In genomic region chr12:3034067-3034750, GRCh38 we compare ENCODE assay signal across 8 cellular contexts. TPM values are rescaled to one million over a fixed set of nuclear protein-coding genes. Genes with fewer than 3 reads are reported as not detected.
A peak's percentile ranks its signal among the peaks of the same experiment; 100 is the strongest.
DNase-seq lines count a peak whose midpoint lies in the region; ATAC-seq and TF ChIP-seq lines count a peak whose summit lies in the region.

No MANE protein-coding gene starts in this region.

- no TSS peak for BruUV-seq in HCT116 (replicated peaks; lab: Mats Ljungman, UMichigan)

- no peaks in the 10 kb centered on the region for H4K20me1 ChIP-seq in HCT116 (ENCODE audit: insufficient read depth)

- H3K27me3 ChIP-seq in HCT116 (ENCODE audit: insufficient read depth, low read length): no peaks in the 10 kb centered on the region

- H3K4me2 ChIP-seq in HCT116 (ENCODE audit: low read length): no peak overlapping the region

- DNase-seq in DMS79 treated with DMSO at 0.1 percent for 48 hours (lab: John Stamatoyannopoulos, UW) (peak; percentile 36), HCT116 (ENCODE audit: low read depth, low spot score) (peak; percentile 31), NCI-H748 treated with DMSO at 0.1 percent for 48 hours (lab: John Stamatoyannopoulos, UW) (peak; percentile 15), glutamatergic neuron (peak; percentile 85), pons (ENCODE audit: low spot score) (peak; percentile 66)
- peak; percentile 22 for DNase-seq in activated T-helper 2 cell treated with anti-CD3 and anti-CD28 coated beads, Interferon-gamma antibody, Interleukin-2, Interleukin-4, amounts not matched to agents 10 μg/mL and 5 μg/mL and 100 μg/mL, durations not matched to agents 14 hours and 24 hours and 36 hours (ENCODE audit: low spot score)

- ATAC-seq in HCT116 (peak; percentile 97), GM21528 (IDR thresholded peaks at IDR 0.05; ENCODE audit: low FRiP score, unreplicated experiment) (no peak), GM21529 (IDR thresholded peaks at IDR 0.05; ENCODE audit: unreplicated experiment) (no peak)

- no peaks in the 10 kb centered on the region for H3K4me1 Mint-ChIP-seq in activated T-helper 2 cell treated with anti-CD3 and anti-CD28 coated beads, Interferon-gamma antibody, Interleukin-2, Interleukin-4, amounts not matched to agents 10 μg/mL and 5 μg/mL and 100 μg/mL, durations not matched to agents 14 hours and 24 hours and 36 hours (ENCODE audit: low read depth)
- H3K4me1 Mint-ChIP-seq in glutamatergic neuron (ENCODE audit: low read depth, unreplicated experiment): peaks cover 31% of the 10 kb centered on the region

- H3K9me2 ChIP-seq in HCT116 (ENCODE audit: insufficient read depth): no peaks in the 10 kb centered on the region

- H3K27me3 Mint-ChIP-seq in activated T-helper 2 cell treated with anti-CD3 and anti-CD28 coated beads, Interferon-gamma antibody, Interleukin-2, Interleukin-4, amounts not matched to agents 10 μg/mL and 5 μg/mL and 100 μg/mL, durations not matched to agents 14 hours and 24 hours and 36 hours (ENCODE audit: low read depth): no peaks in the 10 kb centered on the region
- H3K27me3 Mint-ChIP-seq in glutamatergic neuron (ENCODE audit: unreplicated experiment): peaks cover 15% of the 10 kb centered on the region

- RAD21 ChIA-PET in HCT116 (lab: Charles Lee; ENCODE audit: low non-redundant PET in 1 of 2, low total read pairs in 2 of 2, uncharacterized antibody in 2 of 2, unreplicated experiment in 2 of 2): interaction anchor here (0.5 to 0.8 kb wide), 3 partner anchors 39 to 149 kb away, joined by 3 to 4 read pairs (median 3); no protein-coding TSS in a partner anchor

- no peak overlapping the region for H3K9ac ChIP-seq in HCT116 (ENCODE audit: low read length)

- CTCF ChIA-PET in HCT116 (lab: Charles Lee): interaction anchor here (0.9 to 1.8 kb wide), 6 partner anchors 39 to 294 kb away, joined by 3 to 6 read pairs (median 4); no protein-coding TSS in a partner anchor

- no peaks in the 10 kb centered on the region for H3K9me3 Mint-ChIP-seq in activated T-helper 2 cell treated with anti-CD3 and anti-CD28 coated beads, Interferon-gamma antibody, Interleukin-2, Interleukin-4, amounts not matched to agents 10 μg/mL and 5 μg/mL and 100 μg/mL, durations not matched to agents 14 hours and 24 hours and 36 hours
- H3K9me3 Mint-ChIP-seq in glutamatergic neuron (ENCODE audit: unreplicated experiment): peaks cover 9% of the 10 kb centered on the region

- TF ChIP-seq POLR2A in HCT116 (IDR thresholded peaks at IDR 0.05; ENCODE audit: borderline replicate concordance, extremely low read depth, insufficient read depth, insufficient read length): no peak

- H3K36me3 Mint-ChIP-seq in activated T-helper 2 cell treated with anti-CD3 and anti-CD28 coated beads, Interferon-gamma antibody, Interleukin-2, Interleukin-4, amounts not matched to agents 10 μg/mL and 5 μg/mL and 100 μg/mL, durations not matched to agents 14 hours and 24 hours and 36 hours (ENCODE audit: low read depth): no peaks in the 10 kb centered on the region
- H3K36me3 Mint-ChIP-seq in glutamatergic neuron (ENCODE audit: unreplicated experiment): no peaks in the 10 kb centered on the region

- POLR2A ChIA-PET in HCT116 (lab: Charles Lee): no interaction called here

- H3K9me3 ChIP-seq in HCT116 (ENCODE audit: control insufficient read depth in 1 of 2, insufficient read depth in 1 of 2, low read depth in 1 of 2, low read length in 2 of 2): no peaks in the 10 kb centered on the region

- peaks cover 0 to 4% of the 10 kb centered on the region in 2 experiments; a peak in 1 of 4 replicates for H3K4me1 ChIP-seq in HCT116 (ENCODE audit: control insufficient read depth in 1 of 2, insufficient read depth in 2 of 2, low read length in 2 of 2)

- H3K27ac ChIP-seq in HCT116 (ENCODE audit: low read depth, low read length): no peak overlapping the region; the same call in 1 of the 2 replicates

- no peaks in the 10 kb centered on the region for H3K79me2 ChIP-seq in HCT116 (ENCODE audit: insufficient read depth, low read length)

- no peak overlapping the region for H2AFZ ChIP-seq in HCT116 (ENCODE audit: low read depth, low read length, poor library complexity, severe bottlenecking)

- H3K4me3 ChIP-seq in HCT116 (replicated peaks in 1 of 2; ENCODE audit: low read depth in 1 of 2, low read length in 2 of 2): no peak overlapping the region

- intact Hi-C loops in HCT116 (cut with micrococcal nuclease): loop anchor here (2.0 kb wide), 1 partner anchor 181 kb away; no protein-coding TSS in a partner anchor
- intact Hi-C loops in activated T-helper 2 cell treated with anti-CD3 and anti-CD28 coated beads, Interferon-gamma antibody, Interleukin-2, Interleukin-4, amounts not matched to agents 10 μg/mL and 5 μg/mL and 100 μg/mL, durations not matched to agents 14 hours and 24 hours and 36 hours (cut with micrococcal nuclease): no loop called here

- TF ChIP-seq CTCF in HCT116 (IDR thresholded peaks at IDR 0.05 in 2 of 3, conservative IDR thresholded peaks at IDR 0.05 in 1 of 3; ENCODE audit: borderline replicate concordance in 1 of 3, insufficient read depth in 1 of 3, low read depth in 2 of 3, low read length in 2 of 3): peak; percentile 36 to 78 (median 75); a peak in 5 of 6 replicates
- peak; percentile 80 for TF ChIP-seq CTCF in glutamatergic neuron (IDR thresholded peaks at IDR 0.05; ENCODE audit: partially characterized antibody, unreplicated experiment)

- no peak overlapping the region for H3K4me3 Mint-ChIP-seq in activated T-helper 2 cell treated with anti-CD3 and anti-CD28 coated beads, Interferon-gamma antibody, Interleukin-2, Interleukin-4, amounts not matched to agents 10 μg/mL and 5 μg/mL and 100 μg/mL, durations not matched to agents 14 hours and 24 hours and 36 hours (ENCODE audit: low read depth)
- peak overlapping the region; percentile 52 for H3K4me3 Mint-ChIP-seq in glutamatergic neuron (ENCODE audit: unreplicated experiment)

- H3K27ac Mint-ChIP-seq in activated T-helper 2 cell treated with anti-CD3 and anti-CD28 coated beads, Interferon-gamma antibody, Interleukin-2, Interleukin-4, amounts not matched to agents 10 μg/mL and 5 μg/mL and 100 μg/mL, durations not matched to agents 14 hours and 24 hours and 36 hours: no peak overlapping the region
- H3K27ac Mint-ChIP-seq in glutamatergic neuron (ENCODE audit: unreplicated experiment): no peak overlapping the region

- H3K36me3 ChIP-seq in HCT116 (ENCODE audit: control insufficient read depth in 1 of 2, insufficient read depth in 2 of 2, low read length in 2 of 2): peaks cover 3 to 13% of the 10 kb centered on the region in 2 experiments; a peak in 2 of 4 replicates

- TF ChIP-seq RAD21 in HCT116 (IDR thresholded peaks at IDR 0.05; ENCODE audit: low read depth): peak; percentile 66

TF ChIP-seq in HCT116, 20 proteins besides CTCF, POLR2A, EP300 and RAD21:
- TF ChIP-seq, protein P1, sequence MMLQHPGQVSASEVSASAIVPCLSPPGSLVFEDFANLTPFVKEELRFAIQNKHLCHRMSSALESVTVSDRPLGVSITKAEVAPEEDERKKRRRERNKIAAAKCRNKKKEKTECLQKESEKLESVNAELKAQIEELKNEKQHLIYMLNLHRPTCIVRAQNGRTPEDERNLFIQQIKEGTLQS (IDR thresholded peaks at IDR 0.05): no peak
- TF ChIP-seq CEBPB (IDR thresholded peaks at IDR 0.05; ENCODE audit: low read depth) (no peak), ZNF274 (IDR thresholded peaks at IDR 0.05; ENCODE audit: low read depth, low read length) (no peak), SIN3A (IDR thresholded peaks at IDR 0.05; ENCODE audit: low read depth) (no peak), EGR1 (IDR thresholded peaks at IDR 0.05; ENCODE audit: low read depth) (no peak), FOSL1 (IDR thresholded peaks at IDR 0.05; ENCODE audit: low read depth) (no peak)
- TF ChIP-seq, protein P2, sequence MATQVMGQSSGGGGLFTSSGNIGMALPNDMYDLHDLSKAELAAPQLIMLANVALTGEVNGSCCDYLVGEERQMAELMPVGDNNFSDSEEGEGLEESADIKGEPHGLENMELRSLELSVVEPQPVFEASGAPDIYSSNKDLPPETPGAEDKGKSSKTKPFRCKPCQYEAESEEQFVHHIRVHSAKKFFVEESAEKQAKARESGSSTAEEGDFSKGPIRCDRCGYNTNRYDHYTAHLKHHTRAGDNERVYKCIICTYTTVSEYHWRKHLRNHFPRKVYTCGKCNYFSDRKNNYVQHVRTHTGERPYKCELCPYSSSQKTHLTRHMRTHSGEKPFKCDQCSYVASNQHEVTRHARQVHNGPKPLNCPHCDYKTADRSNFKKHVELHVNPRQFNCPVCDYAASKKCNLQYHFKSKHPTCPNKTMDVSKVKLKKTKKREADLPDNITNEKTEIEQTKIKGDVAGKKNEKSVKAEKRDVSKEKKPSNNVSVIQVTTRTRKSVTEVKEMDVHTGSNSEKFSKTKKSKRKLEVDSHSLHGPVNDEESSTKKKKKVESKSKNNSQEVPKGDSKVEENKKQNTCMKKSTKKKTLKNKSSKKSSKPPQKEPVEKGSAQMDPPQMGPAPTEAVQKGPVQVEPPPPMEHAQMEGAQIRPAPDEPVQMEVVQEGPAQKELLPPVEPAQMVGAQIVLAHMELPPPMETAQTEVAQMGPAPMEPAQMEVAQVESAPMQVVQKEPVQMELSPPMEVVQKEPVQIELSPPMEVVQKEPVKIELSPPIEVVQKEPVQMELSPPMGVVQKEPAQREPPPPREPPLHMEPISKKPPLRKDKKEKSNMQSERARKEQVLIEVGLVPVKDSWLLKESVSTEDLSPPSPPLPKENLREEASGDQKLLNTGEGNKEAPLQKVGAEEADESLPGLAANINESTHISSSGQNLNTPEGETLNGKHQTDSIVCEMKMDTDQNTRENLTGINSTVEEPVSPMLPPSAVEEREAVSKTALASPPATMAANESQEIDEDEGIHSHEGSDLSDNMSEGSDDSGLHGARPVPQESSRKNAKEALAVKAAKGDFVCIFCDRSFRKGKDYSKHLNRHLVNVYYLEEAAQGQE (IDR thresholded peaks at IDR 0.05; ENCODE audit: low read depth): no peak
- TF ChIP-seq, protein P3, sequence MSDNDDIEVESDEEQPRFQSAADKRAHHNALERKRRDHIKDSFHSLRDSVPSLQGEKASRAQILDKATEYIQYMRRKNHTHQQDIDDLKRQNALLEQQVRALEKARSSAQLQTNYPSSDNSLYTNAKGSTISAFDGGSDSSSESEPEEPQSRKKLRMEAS (IDR thresholded peaks at IDR 0.05): no peak

RNA-seq across cellular contexts. Expression of gene TSPAN9, which starts 43.0 kb away (rescaled TPM):
- total RNA-seq in HCT116 (2021; ENCODE audit: unreplicated experiment): 13.2 TPM
- polyA plus RNA-seq in HCT116 (2012): 10.3 and 12.8 TPM in 2 replicates
- 0.18 and 0.48 TPM in 2 replicates for total RNA-seq in activated T-helper 2 cell treated with anti-CD3 and anti-CD28 coated beads, Interferon-gamma antibody, Interleukin-2, Interleukin-4, amounts not matched to agents 10 μg/mL and 5 μg/mL and 100 μg/mL, durations not matched to agents 14 hours and 24 hours and 36 hours
- 142 TPM for total RNA-seq in glutamatergic neuron (ENCODE audit: unreplicated experiment)

Comparison
In these comparisons a context has a peak if more than half of its experiments do, and no peak if none do; other contexts are left out.
1. DNase-seq: peak in every context shown above with its lines; median percentile 85 in glutamatergic neuron; 66 in pons; 36 in DMS79 treated with DMSO at 0.1 percent for 48 hours; 31 in HCT116; 22 in activated T-helper 2 cell treated with anti-CD3 and anti-CD28 coated beads, Interferon-gamma antibody, Interleukin-2, Interleukin-4, amounts not matched to agents 10 μg/mL and 5 μg/mL and 100 μg/mL, durations not matched to agents 14 hours and 24 hours and 36 hours; 15 in NCI-H748 treated with DMSO at 0.1 percent for 48 hours.
2. RNA of gene TSPAN9, which starts 43.0 kb away (total RNA-seq): 142 TPM in glutamatergic neuron (single experiment); 13.2 TPM in HCT116 (single experiment) and 0.18 to 0.48 TPM in activated T-helper 2 cell treated with anti-CD3 and anti-CD28 coated beads, Interferon-gamma antibody, Interleukin-2, Interleukin-4, amounts not matched to agents 10 μg/mL and 5 μg/mL and 100 μg/mL, durations not matched to agents 14 hours and 24 hours and 36 hours; every median in the first group is over 10 times any median in the second.